ENCODE assay signal across 10 cellular contexts in genomic region chr6:109457596-109457996, GRCh38. TPM values are rescaled to one million over a fixed set of nuclear protein-coding genes. Genes with fewer than 3 reads are reported as not detected.
DNase-seq lines count a peak whose midpoint lies in the region; ATAC-seq and TF ChIP-seq lines count a peak whose summit lies in the region.
"Had no signal": no experiment of that assay in that cellular context is flagged by ENCODE, and none has a peak within 500 bp of the region (broad histone marks: within the 10 kb centered on the region; RNA-seq: fewer than 3 reads in every experiment).

No MANE protein-coding gene starts in this region.

- no peaks in the 10 kb centered on the region for H3K9me3 ChIP-seq in SU-DHL-6 (ENCODE audit: insufficient read depth, low read length)
- no peaks in the 10 kb centered on the region for H3K9me3 ChIP-seq in gastroesophageal sphincter
- no peaks in the 10 kb centered on the region for H3K9me3 ChIP-seq in MG63

- H4K20me1 ChIP-seq in SU-DHL-6 (ENCODE audit: low read depth, low read length): no peaks in the 10 kb centered on the region

- peak overlapping the region; percentile 18; the same call in 1 of the 2 replicates for H3K27ac ChIP-seq in SU-DHL-6 (ENCODE audit: low read depth, low read length)
- peak overlapping the region in 3 of 4 donors; percentile 76 to 82 (median 81) for H3K27ac ChIP-seq in gastroesophageal sphincter
- peak overlapping the region; percentile 38 for H3K27ac ChIP-seq in substantia nigra (ENCODE audit: low read depth, low read length, poor library complexity, severe bottlenecking)

- no peak for TF ChIP-seq CTCF in SU-DHL-6 (IDR thresholded peaks at IDR 0.05; ENCODE audit: insufficient read depth, low read length, poor library complexity, severe bottlenecking)
- no peak for TF ChIP-seq CTCF in gastroesophageal sphincter (IDR thresholded peaks at IDR 0.05)
- TF ChIP-seq CTCF in Calu3 (IDR thresholded peaks at IDR 0.05; ENCODE audit: unreplicated experiment): no peak

- no peaks in the 10 kb centered on the region for H3K9me2 ChIP-seq in SU-DHL-6 (replicated peaks; ENCODE audit: insufficient read depth, low read length)

- H3K4me2 ChIP-seq in SU-DHL-6 (ENCODE audit: low read depth, low read length, poor library complexity, severe bottlenecking): no peak overlapping the region

- DNase-seq in activated CD4-positive, alpha-beta T cell treated with anti-CD3 and anti-CD28 coated beads, Interleukin-2, amount 10 ng/mL, durations not matched to agents 24 days and 14 days: no peak
- no peak for DNase-seq in activated CD4-positive, alpha-beta T cell treated with anti-CD3 and anti-CD28 coated beads, Interleukin-2, amount 50 U/mL, for 48 hours
- peak in 1 of 49 donors; percentile 45 for DNase-seq in substantia nigra (lab: John Stamatoyannopoulos, UW)
- DNase-seq in MG63: no peak
- DNase-seq in Calu3: no peak
- DNase-seq: NCI-H1417 treated with DMSO at 0.1 percent for 48 hours; stimulated activated CD4-positive, alpha-beta T cell treated with anti-CD3 and anti-CD28 coated beads, Interleukin-15, amount 100 ng/mL, for 24 hours had no signal

- H3K79me2 ChIP-seq in SU-DHL-6 (ENCODE audit: insufficient read depth, low read length): peaks cover 7% of the 10 kb centered on the region; the same call in 1 of the 2 replicates

- ATAC-seq in gastroesophageal sphincter (no peak), GM19035 (IDR thresholded peaks at IDR 0.05; ENCODE audit: unreplicated experiment) (no peak)

- peaks cover 58% of the 10 kb centered on the region for H3K4me1 Mint-ChIP-seq in activated CD4-positive, alpha-beta T cell treated with anti-CD3 and anti-CD28 coated beads, Interleukin-2, amount 10 ng/mL, durations not matched to agents 24 days and 14 days
- peaks cover 15% of the 10 kb centered on the region for H3K4me1 Mint-ChIP-seq in Calu3 (ENCODE audit: low read depth, unreplicated experiment)

- peaks cover 40% of the 10 kb centered on the region for H3K36me3 Mint-ChIP-seq in activated CD4-positive, alpha-beta T cell treated with anti-CD3 and anti-CD28 coated beads, Interleukin-2, amount 10 ng/mL, durations not matched to agents 24 days and 14 days (ENCODE audit: low read depth)
- H3K36me3 Mint-ChIP-seq in Calu3 (ENCODE audit: insufficient read depth, unreplicated experiment): peaks cover 37% of the 10 kb centered on the region

- H3K4me3 ChIP-seq in SU-DHL-6 (ENCODE audit: insufficient read depth, low read length, poor library complexity, severe bottlenecking) (no peak overlapping the region), gastroesophageal sphincter (no peak overlapping the region), MG63 (no peak overlapping the region)

- CTCF ChIA-PET in Calu3 (lab: Charles Lee): no interaction called here

- peak overlapping the region; percentile 67 for H3K27ac Mint-ChIP-seq in activated CD4-positive, alpha-beta T cell treated with anti-CD3 and anti-CD28 coated beads, Interleukin-2, amount 10 ng/mL, durations not matched to agents 24 days and 14 days
- H3K27ac Mint-ChIP-seq in Calu3 (ENCODE audit: unreplicated experiment): no peak overlapping the region

- 84 to 88% methylated on average over 4 to 5 of the region's 5 CpGs for WGBS in gastroesophageal sphincter (ENCODE audit: low coverage in 1 of 2), 2 donors

- peaks cover 42% of the 10 kb centered on the region for H3F3A ChIP-seq in SU-DHL-6 (ENCODE audit: insufficient read depth)

- TF ChIP-seq EP300 in gastroesophageal sphincter (IDR thresholded peaks at IDR 0.05): no peak

- H3K9ac ChIP-seq in SU-DHL-6 (ENCODE audit: low read length): no peak overlapping the region

- peaks cover 5% of the 10 kb centered on the region for H3K9me3 Mint-ChIP-seq in activated CD4-positive, alpha-beta T cell treated with anti-CD3 and anti-CD28 coated beads, Interleukin-2, amount 10 ng/mL, durations not matched to agents 24 days and 14 days
- H3K9me3 Mint-ChIP-seq in Calu3 (ENCODE audit: low read depth, unreplicated experiment): no peaks in the 10 kb centered on the region

- intact Hi-C loops in activated CD4-positive, alpha-beta T cell treated with anti-CD3 and anti-CD28 coated beads, Interleukin-2, amount 10 ng/mL, durations not matched to agents 24 days and 14 days (cut with micrococcal nuclease): loop anchor here (5.0 to 10.0 kb wide), 2 partner anchors 237 to 360 kb away; partner anchors contain the start of genes AK9, CEP57L1 and FIG4
- intact Hi-C loops in Calu3 (cut with micrococcal nuclease; ENCODE audit: unreplicated experiment): no loop called here

- H3K4me3 Mint-ChIP-seq in activated CD4-positive, alpha-beta T cell treated with anti-CD3 and anti-CD28 coated beads, Interleukin-2, amount 10 ng/mL, durations not matched to agents 24 days and 14 days: peak overlapping the region; percentile 28
- no peak overlapping the region for H3K4me3 Mint-ChIP-seq in Calu3 (ENCODE audit: low read depth, unreplicated experiment)

- no peak overlapping the region for H2AFZ ChIP-seq in SU-DHL-6 (ENCODE audit: low read depth, low read length, severe bottlenecking)

- BruUV-seq in Calu3 (replicated peaks; lab: Mats Ljungman, UMichigan): no TSS peak

- H3K27me3 Mint-ChIP-seq in activated CD4-positive, alpha-beta T cell treated with anti-CD3 and anti-CD28 coated beads, Interleukin-2, amount 10 ng/mL, durations not matched to agents 24 days and 14 days: no peaks in the 10 kb centered on the region
- H3K27me3 Mint-ChIP-seq in Calu3 (ENCODE audit: unreplicated experiment): no peaks in the 10 kb centered on the region

- H3K27me3 ChIP-seq in SU-DHL-6 (ENCODE audit: low read length) (no peaks in the 10 kb centered on the region), gastroesophageal sphincter (no peaks in the 10 kb centered on the region), MG63 (no peaks in the 10 kb centered on the region)

- H3K36me3 ChIP-seq in SU-DHL-6 (ENCODE audit: low read length) (peaks cover 10% of the 10 kb centered on the region), gastroesophageal sphincter (peaks cover 0 to 10% of the 10 kb centered on the region in 2 donors), MG63 (peaks cover 13% of the 10 kb centered on the region)

- no peak for TF ChIP-seq POLR2A in gastroesophageal sphincter (IDR thresholded peaks at IDR 0.05)

- peaks cover 0 to 40% (median 12%) of the 10 kb centered on the region in 3 donors for H3K4me1 ChIP-seq in gastroesophageal sphincter

RNA-seq across cellular contexts. Expression of gene MICAL1, which starts 2.0 kb away (rescaled TPM):
- total RNA-seq in activated CD4-positive, alpha-beta T cell treated with anti-CD3 and anti-CD28 coated beads, Interleukin-2, amount 10 ng/mL, durations not matched to agents 24 days and 14 days: 41.4 and 42.5 TPM in 2 replicates
- total RNA-seq in gastroesophageal sphincter (10 to 100 TPM; 13.6 to 26.8 (median 20.9) TPM), Calu3 (2022) (22.5 and 25.4 TPM in 2 replicates)
- 11.1 and 21.2 TPM in 2 replicates for total RNA-seq in MG63 (2014; rRNA removed; shearing (Covaris generic); ENCODE audit: low replicate concordance)

RNA-seq across cellular contexts. Expression of gene SMPD2, which starts 17.1 kb away (rescaled TPM):
- 18.2 and 20.5 TPM in 2 replicates for total RNA-seq in activated CD4-positive, alpha-beta T cell treated with anti-CD3 and anti-CD28 coated beads, Interleukin-2, amount 10 ng/mL, durations not matched to agents 24 days and 14 days
- total RNA-seq in gastroesophageal sphincter (1 to 10 TPM; 3.5 to 7.5 (median 6.4) TPM), Calu3 (2022) (15.9 and 17.3 TPM in 2 replicates)
- total RNA-seq in MG63 (2014; rRNA removed; shearing (Covaris generic); ENCODE audit: low replicate concordance): 9.3 and 13.4 TPM in 2 replicates

RNA-seq across cellular contexts. Expression of gene PPIL6, which starts 17.2 kb away (rescaled TPM):
- not detected in 2 replicates for total RNA-seq in activated CD4-positive, alpha-beta T cell treated with anti-CD3 and anti-CD28 coated beads, Interleukin-2, amount 10 ng/mL, durations not matched to agents 24 days and 14 days
- 1 to 10 TPM; 1.9 to 9.0 (median 2.5) TPM for total RNA-seq in gastroesophageal sphincter
- 8.8 TPM in 1 of 2 replicates, not detected in the other for total RNA-seq in MG63 (2014; rRNA removed; shearing (Covaris generic); ENCODE audit: low replicate concordance)
- total RNA-seq in Calu3 (2022): 2.5 and 2.6 TPM in 2 replicates

RNA-seq across cellular contexts. Expression of gene ZBTB24, which starts 25.4 kb away (rescaled TPM):
- total RNA-seq in activated CD4-positive, alpha-beta T cell treated with anti-CD3 and anti-CD28 coated beads, Interleukin-2, amount 10 ng/mL, durations not matched to agents 24 days and 14 days: 18.9 and 19.6 TPM in 2 replicates
- total RNA-seq in gastroesophageal sphincter (1 to 10 TPM; 6.2 to 8.9 (median 7.0) TPM), Calu3 (2022) (11.2 and 11.5 TPM in 2 replicates)
- 6.0 and 9.8 TPM in 2 replicates for total RNA-seq in MG63 (2014; rRNA removed; shearing (Covaris generic); ENCODE audit: low replicate concordance)

Comparison
In these comparisons a context has a peak if more than half of its experiments do, and no peak if none do; other contexts are left out.
1. H3K27ac ChIP-seq: peak in every context shown above with its lines; median percentile 81 in gastroesophageal sphincter; 38 in substantia nigra; 18 in SU-DHL-6.